In the genomic region with DNA sequence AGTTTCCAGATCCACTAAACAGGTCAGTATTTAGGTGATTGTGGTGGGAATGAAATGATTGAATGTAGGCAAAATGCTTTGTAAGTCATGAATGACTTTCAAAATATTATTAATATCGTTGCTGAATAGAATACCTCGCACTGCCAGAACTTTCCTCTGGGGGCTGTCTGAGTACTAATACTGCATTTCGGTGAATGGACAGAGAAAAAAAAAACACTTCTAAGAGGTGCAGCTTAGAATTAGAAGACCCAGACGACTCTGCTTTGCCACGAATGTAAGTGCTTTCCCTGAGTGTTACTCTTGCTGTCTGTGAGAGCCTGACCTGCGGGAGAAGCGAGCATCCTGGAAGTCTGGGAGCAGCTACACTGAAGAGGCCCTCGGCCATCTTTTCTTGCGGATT, we compare ENCODE assay signal across 10 cellular contexts.
DNase-seq lines count a peak whose midpoint lies in the region; ATAC-seq and TF ChIP-seq lines count a peak whose summit lies in the region.
"Had no signal": no experiment of that assay in that cellular context is flagged by ENCODE, and none has a peak within 500 bp of the region (broad histone marks: within the 10 kb centered on the region; RNA-seq: fewer than 3 reads in every experiment).

No MANE protein-coding gene starts in this region.

- DNase-seq in NCI-H187 treated with DMSO at 0.1 percent for 48 hours (lab: John Stamatoyannopoulos, UW) (peak; percentile 4), NCI-H187 (lab: John Stamatoyannopoulos, UW) (no peak), thoracic aorta (ENCODE audit: low spot score) (no peak)
- DNase-seq in activated T-cell treated with anti-CD3 and anti-CD28 coated beads, Interleukin-2, amount 50 U/mL, for 48 hours = no peak
- no peak for DNase-seq in activated T-helper 2 cell treated with anti-CD3 and anti-CD28 coated beads, Interferon-gamma antibody, Interleukin-2, Interleukin-4, amounts not matched to agents 10 μg/mL and 5 μg/mL and 100 μg/mL, durations not matched to agents 14 hours and 24 hours and 36 hours (ENCODE audit: low spot score)
- DNase-seq: spleen had no signal

- H3K36me3 Mint-ChIP-seq in activated T-helper 2 cell treated with anti-CD3 and anti-CD28 coated beads, Interferon-gamma antibody, Interleukin-2, Interleukin-4, amounts not matched to agents 10 μg/mL and 5 μg/mL and 100 μg/mL, durations not matched to agents 14 hours and 24 hours and 36 hours (ENCODE audit: low read depth) = peaks cover 35% of the 10 kb centered on the region
- H3K36me3 Mint-ChIP-seq in activated T-helper 17 cell treated with anti-CD3 and anti-CD28 coated beads, Interleukin-2, amount 50 U/mL, for 72 hours (ENCODE audit: low read depth) = no peaks in the 10 kb centered on the region

- no peaks in the 10 kb centered on the region for H3K36me3 ChIP-seq in thoracic aorta
- H3K36me3 ChIP-seq: spleen had no signal

- peaks cover 31% of the 10 kb centered on the region for H3K4me1 Mint-ChIP-seq in activated T-helper 2 cell treated with anti-CD3 and anti-CD28 coated beads, Interferon-gamma antibody, Interleukin-2, Interleukin-4, amounts not matched to agents 10 μg/mL and 5 μg/mL and 100 μg/mL, durations not matched to agents 14 hours and 24 hours and 36 hours (ENCODE audit: low read depth)
- H3K4me1 Mint-ChIP-seq in activated T-helper 17 cell treated with anti-CD3 and anti-CD28 coated beads, Interleukin-2, amount 50 U/mL, for 72 hours = peaks cover 7% of the 10 kb centered on the region

- no peaks in the 10 kb centered on the region for H3K27me3 ChIP-seq in layer of hippocampus (ENCODE audit: control insufficient read depth, insufficient read depth, low read length)
- no peaks in the 10 kb centered on the region for H3K27me3 ChIP-seq in thoracic aorta (replicated peaks; ENCODE audit: insufficient read depth)

- no peak for TF ChIP-seq CTCF in thoracic aorta (IDR thresholded peaks at IDR 0.05)

- H3K4me3 Mint-ChIP-seq in activated T-helper 2 cell treated with anti-CD3 and anti-CD28 coated beads, Interferon-gamma antibody, Interleukin-2, Interleukin-4, amounts not matched to agents 10 μg/mL and 5 μg/mL and 100 μg/mL, durations not matched to agents 14 hours and 24 hours and 36 hours (ENCODE audit: low read depth) = no peak overlapping the region
- no peak overlapping the region for H3K4me3 Mint-ChIP-seq in activated T-helper 17 cell treated with anti-CD3 and anti-CD28 coated beads, Interleukin-2, amount 50 U/mL, for 72 hours

- no peaks in the 10 kb centered on the region for H3K9me3 Mint-ChIP-seq in activated T-helper 2 cell treated with anti-CD3 and anti-CD28 coated beads, Interferon-gamma antibody, Interleukin-2, Interleukin-4, amounts not matched to agents 10 μg/mL and 5 μg/mL and 100 μg/mL, durations not matched to agents 14 hours and 24 hours and 36 hours
- H3K9me3 Mint-ChIP-seq in activated T-helper 17 cell treated with anti-CD3 and anti-CD28 coated beads, Interleukin-2, amount 50 U/mL, for 72 hours = no peaks in the 10 kb centered on the region
- H3K9me3 Mint-ChIP-seq: activated CD4-positive, alpha-beta T cell treated with anti-CD3 and anti-CD28 coated beads, Interleukin-2, amount 10 ng/mL, durations not matched to agents 7 days and 5 days had no signal

- no peak for ATAC-seq in thoracic aorta (ENCODE audit: insufficient number of reproducible peaks, low FRiP score, low read depth)
- ATAC-seq in activated T-helper 17 cell treated with anti-CD3 and anti-CD28 coated beads, Interleukin-2, amount 50 U/mL, for 72 hours (replicated peaks) = no peak

- H3K4me1 ChIP-seq in thoracic aorta (ENCODE audit: control insufficient read depth in 1 of 2, low read depth in 2 of 2) = peaks cover 0 to 10% of the 10 kb centered on the region in 2 donors

- H3K27me3 Mint-ChIP-seq in activated T-helper 2 cell treated with anti-CD3 and anti-CD28 coated beads, Interferon-gamma antibody, Interleukin-2, Interleukin-4, amounts not matched to agents 10 μg/mL and 5 μg/mL and 100 μg/mL, durations not matched to agents 14 hours and 24 hours and 36 hours (ENCODE audit: low read depth) = no peaks in the 10 kb centered on the region
- no peaks in the 10 kb centered on the region for H3K27me3 Mint-ChIP-seq in activated T-helper 17 cell treated with anti-CD3 and anti-CD28 coated beads, Interleukin-2, amount 50 U/mL, for 72 hours
- H3K27me3 Mint-ChIP-seq: activated CD4-positive, alpha-beta T cell treated with anti-CD3 and anti-CD28 coated beads, Interleukin-2, amount 10 ng/mL, durations not matched to agents 7 days and 5 days had no signal

- peak overlapping the region; percentile 90 for H3K27ac ChIP-seq in angular gyrus (ENCODE audit: low read depth, low read length)
- peak overlapping the region; percentile 81 for H3K27ac ChIP-seq in layer of hippocampus (ENCODE audit: low read depth, low read length)
- H3K27ac ChIP-seq in thoracic aorta = no peak overlapping the region

- no peaks in the 10 kb centered on the region for H3K9me3 ChIP-seq in thoracic aorta
- H3K9me3 ChIP-seq: spleen had no signal

- H3K27ac Mint-ChIP-seq in activated T-helper 2 cell treated with anti-CD3 and anti-CD28 coated beads, Interferon-gamma antibody, Interleukin-2, Interleukin-4, amounts not matched to agents 10 μg/mL and 5 μg/mL and 100 μg/mL, durations not matched to agents 14 hours and 24 hours and 36 hours = no peak overlapping the region
- no peak overlapping the region for H3K27ac Mint-ChIP-seq in activated T-helper 17 cell treated with anti-CD3 and anti-CD28 coated beads, Interleukin-2, amount 50 U/mL, for 72 hours

- H3K4me3 ChIP-seq in thoracic aorta = peak overlapping the region; percentile 59

- intact Hi-C loops in activated T-helper 2 cell treated with anti-CD3 and anti-CD28 coated beads, Interferon-gamma antibody, Interleukin-2, Interleukin-4, amounts not matched to agents 10 μg/mL and 5 μg/mL and 100 μg/mL, durations not matched to agents 14 hours and 24 hours and 36 hours (cut with micrococcal nuclease) = loop anchor here (5.0 to 10.0 kb wide), 2 partner anchors 47 to 155 kb away; no protein-coding TSS in a partner anchor

Comparison
In these comparisons a context has a peak if more than half of its experiments do, and no peak if none do; other contexts are left out.
1. H3K27ac ChIP-seq: peak in angular gyrus (single experiment) and layer of hippocampus (single experiment); none in thoracic aorta (0 of 2).